In genomic region chr10:129786216-129786615, GRCh38 we compare ENCODE assay signal across 15 cellular contexts.
DNase-seq lines count a peak whose midpoint lies in the region; ATAC-seq and TF ChIP-seq lines count a peak whose summit lies in the region.
"Had no signal": no experiment of that assay in that cellular context is flagged by ENCODE, and none has a peak within 500 bp of the region (broad histone marks: within the 10 kb centered on the region; RNA-seq: fewer than 3 reads in every experiment).

No MANE protein-coding gene starts in this region.

- H3K9me3 Mint-ChIP-seq in activated naive CD4-positive, alpha-beta T cell treated with anti-CD3 and anti-CD28 coated beads, Interleukin-2, amount 10 ng/mL, durations not matched to agents 7 days and 5 days: peaks cover 41% of the 10 kb centered on the region
- H3K9me3 Mint-ChIP-seq in activated naive CD4-positive, alpha-beta T cell treated with anti-CD3 and anti-CD28 coated beads, Interleukin-2, amount 50 U/mL, for 72 hours: peaks cover 14 to 29% of the 10 kb centered on the region in 2 donors
- H3K9me3 Mint-ChIP-seq: GM23338 had no signal

- no peaks in the 10 kb centered on the region for H3K27me3 ChIP-seq in upper lobe of right lung

- H3K4me1 Mint-ChIP-seq in activated naive CD4-positive, alpha-beta T cell treated with anti-CD3 and anti-CD28 coated beads, Interleukin-2, amount 10 ng/mL, durations not matched to agents 7 days and 5 days: no peaks in the 10 kb centered on the region
- H3K4me1 Mint-ChIP-seq: B cell, GM23338 had no signal

- no peaks in the 10 kb centered on the region for H3K4me1 ChIP-seq in upper lobe of right lung

- DNase-seq in activated naive CD4-positive, alpha-beta T cell treated with anti-CD3 and anti-CD28 coated beads, Interleukin-2, amount 10 ng/mL, durations not matched to agents 7 days and 5 days: peak; percentile 0
- DNase-seq in activated naive CD4-positive, alpha-beta T cell treated with anti-CD3 and anti-CD28 coated beads, Interleukin-2, amount 50 U/mL, for 72 hours (ENCODE audit: low spot score in 2 of 2): no peak
- DNase-seq in NCI-H69 (lab: John Stamatoyannopoulos, UW) (peak; percentile 32), mesenteric fat pad (ENCODE audit: low spot score) (peak; percentile 9), upper lobe of right lung (peak; percentile 35), amniotic stem cell (lab: John Stamatoyannopoulos, UW) (no peak), NCI-H526 treated with DMSO at 0.1 percent for 48 hours (lab: John Stamatoyannopoulos, UW) (no peak)
- DNase-seq: ACHN; C1 segment of cervical spinal cord; CD4-positive, alpha-beta T cell; COR-L47; EL; H7 had no signal

- H3K27ac Mint-ChIP-seq in activated naive CD4-positive, alpha-beta T cell treated with anti-CD3 and anti-CD28 coated beads, Interleukin-2, amount 10 ng/mL, durations not matched to agents 7 days and 5 days: no peak overlapping the region
- H3K27ac Mint-ChIP-seq in activated naive CD4-positive, alpha-beta T cell treated with anti-CD3 and anti-CD28 coated beads, Interleukin-2, amount 50 U/mL, for 72 hours: no peak overlapping the region
- H3K27ac Mint-ChIP-seq: B cell; CD4-positive, alpha-beta T cell; GM23338 had no signal

- intact Hi-C loops in upper lobe of right lung (cut with DNase I): no loop called here

- H3K27me3 Mint-ChIP-seq in activated naive CD4-positive, alpha-beta T cell treated with anti-CD3 and anti-CD28 coated beads, Interleukin-2, amount 10 ng/mL, durations not matched to agents 7 days and 5 days: no peaks in the 10 kb centered on the region
- H3K27me3 Mint-ChIP-seq: B cell; CD4-positive, alpha-beta T cell had no signal

- CTCF ChIA-PET in activated naive CD4-positive, alpha-beta T cell treated with anti-CD3 and anti-CD28 coated beads, Interleukin-2, amount 10 ng/mL, durations not matched to agents 7 days and 5 days (lab: Charles Lee): no interaction called here

- H3K4me3 ChIP-seq in upper lobe of right lung: no peak overlapping the region
- H3K4me3 ChIP-seq: GM23338 had no signal

- H3K9me3 ChIP-seq in upper lobe of right lung: no peaks in the 10 kb centered on the region

- no peak for ATAC-seq in activated naive CD4-positive, alpha-beta T cell treated with anti-CD3 and anti-CD28 coated beads, Interleukin-2, amount 50 U/mL, for 72 hours
- no peak for ATAC-seq in upper lobe of right lung
- ATAC-seq: GM23338 had no signal

- H3K36me3 Mint-ChIP-seq in activated naive CD4-positive, alpha-beta T cell treated with anti-CD3 and anti-CD28 coated beads, Interleukin-2, amount 10 ng/mL, durations not matched to agents 7 days and 5 days: peaks cover 2% of the 10 kb centered on the region
- H3K36me3 Mint-ChIP-seq in activated naive CD4-positive, alpha-beta T cell treated with anti-CD3 and anti-CD28 coated beads, Interleukin-2, amount 50 U/mL, for 72 hours: peaks cover 14 to 31% of the 10 kb centered on the region in 2 donors

- no peak overlapping the region for H3K4me3 Mint-ChIP-seq in activated naive CD4-positive, alpha-beta T cell treated with anti-CD3 and anti-CD28 coated beads, Interleukin-2, amount 10 ng/mL, durations not matched to agents 7 days and 5 days
- H3K4me3 Mint-ChIP-seq: B cell; CD4-positive, alpha-beta T cell; GM23338 had no signal

- H3K36me3 ChIP-seq in upper lobe of right lung: no peaks in the 10 kb centered on the region

- no peak overlapping the region for H3K27ac ChIP-seq in upper lobe of right lung

- TF ChIP-seq CTCF in upper lobe of right lung (IDR thresholded peaks at IDR 0.05): no peak

Comparison
In these comparisons a context has a peak if more than half of its experiments do, and no peak if none do; other contexts are left out.
1. DNase-seq: peak in activated naive CD4-positive, alpha-beta T cell treated with anti-CD3 and anti-CD28 coated beads, Interleukin-2, amount 10 ng/mL, durations not matched to agents 7 days and 5 days (single experiment), NCI-H69 (single experiment), mesenteric fat pad (single experiment) and upper lobe of right lung (single experiment); none in activated naive CD4-positive, alpha-beta T cell treated with anti-CD3 and anti-CD28 coated beads, Interleukin-2, amount 50 U/mL, for 72 hours (0 of 2), amniotic stem cell (single experiment) and NCI-H526 treated with DMSO at 0.1 percent for 48 hours (single experiment).